Comparison of ENCODE assay signal across 17 cellular contexts in the genomic region with DNA sequence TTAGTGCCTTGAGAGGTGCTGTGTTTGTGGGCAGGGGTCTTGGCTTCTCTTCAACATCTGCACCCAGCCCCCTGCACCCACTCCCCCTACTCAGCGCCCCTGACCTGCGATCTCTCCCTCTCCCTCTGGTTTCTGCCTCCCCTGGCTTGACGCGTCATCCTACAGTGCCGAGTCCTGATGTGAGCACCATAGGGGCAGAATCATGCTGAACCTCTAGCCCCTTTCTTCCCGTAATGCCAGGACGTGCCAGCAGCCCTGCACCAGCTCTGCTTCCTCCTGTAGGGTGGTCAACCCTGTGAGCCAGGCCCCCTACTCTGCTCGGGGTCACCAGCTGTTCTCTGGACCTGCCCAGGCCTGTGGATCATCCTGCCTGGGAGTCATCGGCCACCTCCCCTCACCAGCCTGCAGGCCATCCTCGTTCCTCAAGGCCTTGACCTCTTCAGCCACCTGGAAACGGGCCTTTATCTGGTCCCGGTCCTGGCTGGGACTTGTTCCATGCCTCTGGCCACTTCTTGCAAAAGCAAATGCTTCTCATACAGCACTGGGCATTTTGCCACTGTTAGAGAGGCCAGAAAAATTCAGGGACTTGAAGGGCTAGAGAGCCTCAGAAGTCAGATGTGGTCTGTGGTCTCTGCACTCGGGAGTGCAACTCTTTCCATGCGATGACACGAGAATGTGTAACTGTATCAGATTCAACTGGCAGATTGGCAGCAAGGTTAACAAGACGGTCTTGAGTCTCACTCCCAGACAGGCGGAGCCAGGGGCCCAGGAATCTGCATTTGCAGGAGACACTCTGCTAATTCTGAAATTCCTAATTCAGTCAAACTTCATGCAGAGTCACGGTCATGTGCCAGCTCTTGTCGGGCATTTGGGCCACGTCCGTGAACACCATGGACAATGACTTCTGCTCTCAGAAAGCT. TPM values are rescaled to one million over a fixed set of nuclear protein-coding genes. Genes with fewer than 3 reads are reported as not detected.
A peak's percentile ranks its signal among the peaks of the same experiment; 100 is the strongest.
DNase-seq lines count a peak whose midpoint lies in the region; ATAC-seq and TF ChIP-seq lines count a peak whose summit lies in the region.
"Had no signal": no experiment of that assay in that cellular context is flagged by ENCODE, and none has a peak within 500 bp of the region (broad histone marks: within the 10 kb centered on the region; RNA-seq: fewer than 3 reads in every experiment).

No MANE protein-coding gene starts in this region.

- ATAC-seq in central memory CD8-positive, alpha-beta T cell (replicated peaks; ENCODE audit: extremely low read depth, poor library complexity, severe bottlenecking) = no peak
- ATAC-seq in HG03439 (IDR thresholded peaks at IDR 0.05; ENCODE audit: unreplicated experiment) = no peak
- ATAC-seq: T-cell had no signal

- no peak overlapping the region for H3K27ac Mint-ChIP-seq in HFFc6
- peak overlapping the region; percentile 8 for H3K27ac Mint-ChIP-seq in central memory CD8-positive, alpha-beta T cell (ENCODE audit: low read depth)
- H3K27ac Mint-ChIP-seq: activated CD4-positive, alpha-beta T cell treated with anti-CD3 and anti-CD28 coated beads, Interleukin-2, amount 10 ng/mL, durations not matched to agents 24 days and 14 days; CD4-positive, alpha-beta memory T cell; T-cell had no signal

- DNase-seq in HFFc6 = peak; percentile 49
- DNase-seq in central memory CD8-positive, alpha-beta T cell (ENCODE audit: low spot score in 2 of 2) = no peak
- peak; percentile 53 for DNase-seq in iris pigment epithelial cell (ENCODE audit: low read depth)
- DNase-seq in activated CD4-positive, alpha-beta T cell treated with anti-CD3 and anti-CD28 coated beads, Interleukin-2, amount 50 U/mL, for 4 hours = no peak
- no peak for DNase-seq in HUDEP-2 (lab: John Stamatoyannopoulos, UW; ENCODE audit: unreplicated experiment in 76 of 76)
- no peak for DNase-seq in MG63
- DNase-seq: activated CD4-positive, alpha-beta T cell treated with anti-CD3 and anti-CD28 coated beads, Interleukin-2, amount 10 ng/mL, durations not matched to agents 24 days and 14 days; activated gamma-delta T cell; CD4-positive, alpha-beta memory T cell; cerebellar nuclear complex; NCI-H2171 treated with DMSO at 0.1 percent for 48 hours; stimulated activated CD4-positive, alpha-beta T cell treated with anti-CD3 and anti-CD28 coated beads, Interleukin-2, amount 100 ng/mL, for 48 hours; stimulated activated naive CD4-positive, alpha-beta T cell treated with Interleukin-2 at 50 U/mL for 16 hours; T-cell had no signal

- H3K4me3 ChIP-seq in skeletal muscle tissue (ENCODE audit: low read length in 3 of 3) (no peak overlapping the region), MG63 (no peak overlapping the region)

- H3K4me1 ChIP-seq in skeletal muscle tissue (ENCODE audit: control insufficient read depth in 3 of 3, insufficient read depth in 3 of 3, low read length in 3 of 3) = peaks cover 39 to 59% (median 45%) of the 10 kb centered on the region in 3 donors

- H3K9me3 ChIP-seq in skeletal muscle tissue (ENCODE audit: control insufficient read depth in 3 of 3, low read length in 3 of 3) (no peaks in the 10 kb centered on the region), MG63 (no peaks in the 10 kb centered on the region)

- no peaks in the 10 kb centered on the region for H3K27me3 ChIP-seq in skeletal muscle tissue (ENCODE audit: control insufficient read depth in 3 of 3, insufficient read depth in 3 of 3, low read length in 3 of 3)
- H3K27me3 ChIP-seq in MG63 = no peaks in the 10 kb centered on the region

- peaks cover 32% of the 10 kb centered on the region for H3K27me3 Mint-ChIP-seq in HFFc6 (ENCODE audit: insufficient read depth)
- peaks cover 10% of the 10 kb centered on the region for H3K27me3 Mint-ChIP-seq in central memory CD8-positive, alpha-beta T cell
- H3K27me3 Mint-ChIP-seq: activated CD4-positive, alpha-beta T cell treated with anti-CD3 and anti-CD28 coated beads, Interleukin-2, amount 10 ng/mL, durations not matched to agents 24 days and 14 days had no signal

- no peaks in the 10 kb centered on the region for H3K36me3 ChIP-seq in skeletal muscle tissue (ENCODE audit: control insufficient read depth in 3 of 3, insufficient read depth in 3 of 3, low read length in 3 of 3)
- H3K36me3 ChIP-seq in MG63 = no peaks in the 10 kb centered on the region

- peak overlapping the region; percentile 45 for H3K27ac ChIP-seq in skeletal muscle tissue (ENCODE audit: low read depth, low read length)

- no peak overlapping the region for H3K4me3 Mint-ChIP-seq in HFFc6
- no peak overlapping the region for H3K4me3 Mint-ChIP-seq in central memory CD8-positive, alpha-beta T cell
- H3K4me3 Mint-ChIP-seq: activated CD4-positive, alpha-beta T cell treated with anti-CD3 and anti-CD28 coated beads, Interleukin-2, amount 10 ng/mL, durations not matched to agents 24 days and 14 days; CD4-positive, alpha-beta memory T cell; T-cell had no signal

- H3K4me1 Mint-ChIP-seq in HFFc6 (ENCODE audit: low read depth) = peaks cover 14% of the 10 kb centered on the region
- H3K4me1 Mint-ChIP-seq in central memory CD8-positive, alpha-beta T cell = no peaks in the 10 kb centered on the region
- H3K4me1 Mint-ChIP-seq: activated CD4-positive, alpha-beta T cell treated with anti-CD3 and anti-CD28 coated beads, Interleukin-2, amount 10 ng/mL, durations not matched to agents 24 days and 14 days; CD4-positive, alpha-beta memory T cell had no signal

- peak overlapping the region; percentile 0 to 62 (median 6) for H3K9ac ChIP-seq in skeletal muscle tissue (ENCODE audit: low read depth in 1 of 3, low read length in 3 of 3)

- H3K9me3 Mint-ChIP-seq in HFFc6 = peaks cover under 1% of the 10 kb centered on the region; the same call in 1 of the 2 replicates
- H3K9me3 Mint-ChIP-seq in central memory CD8-positive, alpha-beta T cell = no peaks in the 10 kb centered on the region
- H3K9me3 Mint-ChIP-seq: activated CD4-positive, alpha-beta T cell treated with anti-CD3 and anti-CD28 coated beads, Interleukin-2, amount 10 ng/mL, durations not matched to agents 24 days and 14 days; CD4-positive, alpha-beta memory T cell; T-cell had no signal

- H3K36me3 Mint-ChIP-seq in HFFc6 (ENCODE audit: low read depth) = no peaks in the 10 kb centered on the region
- no peaks in the 10 kb centered on the region for H3K36me3 Mint-ChIP-seq in central memory CD8-positive, alpha-beta T cell (ENCODE audit: insufficient read depth)
- H3K36me3 Mint-ChIP-seq: CD4-positive, alpha-beta memory T cell; T-cell had no signal

- TF ChIP-seq CTCF in HFFc6 (IDR thresholded peaks at IDR 0.05) = no peak

RNA-seq across cellular contexts. Expression of a gene that starts 16.7 kb away (rescaled TPM):
- 1 to 10 TPM in 2 of 6 experiments, under 1 TPM in 4; 0.63 to 1.2 (median 0.81) TPM for total RNA-seq in HFFc6 (2021; fragmentation: NEBNext Ultra II Directional; extraction: Animal tissue kit (Norgen Biotek cat#: 25700))
- total RNA-seq in skeletal muscle tissue = 2.6 TPM
- 0.22 and 0.26 TPM in 2 replicates for total RNA-seq in MG63 (2014; rRNA removed; shearing (Covaris generic); ENCODE audit: low replicate concordance)

RNA-seq across cellular contexts. Expression of a gene that starts 20.8 kb away (rescaled TPM):
- total RNA-seq in HFFc6 (2021; fragmentation: NEBNext Ultra II Directional; extraction: Animal tissue kit (Norgen Biotek cat#: 25700)) = not detected
- not detected for total RNA-seq in skeletal muscle tissue
- not detected in 2 replicates for total RNA-seq in MG63 (2014; rRNA removed; shearing (Covaris generic); ENCODE audit: low replicate concordance)
- total RNA-seq: activated CD4-positive, alpha-beta T cell treated with anti-CD3 and anti-CD28 coated beads, Interleukin-2, amount 10 ng/mL, durations not matched to agents 24 days and 14 days; CD4-positive, alpha-beta memory T cell; omental fat pad; T-cell had no signal

Comparison
In these comparisons a context has a peak if more than half of its experiments do, and no peak if none do; other contexts are left out.
1. DNase-seq: peak in HFFc6 (single experiment) and iris pigment epithelial cell (single experiment); none in central memory CD8-positive, alpha-beta T cell (0 of 2), activated CD4-positive, alpha-beta T cell treated with anti-CD3 and anti-CD28 coated beads, Interleukin-2, amount 50 U/mL, for 4 hours (0 of 2), HUDEP-2 (0 of 76) and MG63 (single experiment).